ENCODE assay signal across 1 cellular context in genomic region chr17:77174928-77175720, GRCh38.
TF ChIP-seq lines count a peak whose summit lies in the region.

No MANE protein-coding gene starts in this region.

TF ChIP-seq in HepG2, 621 proteins besides CTCF, POLR2A, EP300 and RAD21:
- TF ChIP-seq ZNF646 (CRISPR knock-in tag; IDR thresholded peaks at IDR 0.05) (no peak), TP53 (CRISPR knock-in tag; conservative IDR thresholded peaks at IDR 0.05) (no peak), SOX13 (IDR thresholded peaks at IDR 0.05) (no peak), SOX13 (CRISPR knock-in tag; conservative IDR thresholded peaks at IDR 0.05 in 1 of 2, IDR thresholded peaks at IDR 0.05 in 1 of 2) (peak in 1 of 2 experiments; percentile 51; a peak in 1 of 4 replicates), FOXO4 (CRISPR knock-in tag; conservative IDR thresholded peaks at IDR 0.05) (0 out of 2 replicates have a peak, but pooled peaks have one; percentile 46)
